In the genomic region with DNA sequence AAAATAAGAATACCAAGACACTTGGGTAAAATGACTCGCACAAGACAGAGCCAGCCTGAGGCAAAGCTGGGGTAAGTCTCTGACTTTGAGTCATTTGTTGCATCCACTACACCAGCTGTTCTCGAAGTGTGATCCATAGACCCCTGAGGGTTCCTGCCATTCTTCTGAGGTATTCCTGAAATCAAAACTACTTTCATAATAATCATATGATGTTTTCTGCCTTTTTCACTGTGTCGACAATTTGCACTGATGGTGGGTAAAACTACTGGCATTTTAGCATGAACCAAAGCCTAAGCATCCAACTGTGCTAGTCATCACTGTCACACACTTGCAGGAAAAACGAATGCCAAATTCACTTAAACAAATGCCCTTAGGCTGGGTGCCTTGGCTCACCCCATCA, we compare ENCODE assay signal across 15 cellular contexts.
DNase-seq lines count a peak whose midpoint lies in the region; ATAC-seq and TF ChIP-seq lines count a peak whose summit lies in the region.
"Had no signal": no experiment of that assay in that cellular context is flagged by ENCODE, and none has a peak within 500 bp of the region (broad histone marks: within the 10 kb centered on the region; RNA-seq: fewer than 3 reads in every experiment).

No MANE protein-coding gene starts in this region.

- H3K4me3 ChIP-seq in neural cell (ENCODE audit: low read length) = no peak overlapping the region
- H3K4me3 ChIP-seq in CD8-positive, alpha-beta memory T cell (ENCODE audit: low read length) = no peak overlapping the region
- H3K4me3 ChIP-seq: BLaER1 treated with 17β-estradiol and CSF1 and Interleukin-3, amounts not matched to agents 10 nM and 100 nM; gastroesophageal sphincter; GM12878; mucosa of descending colon; upper lobe of left lung had no signal

- H3K27me3 Mint-ChIP-seq in CD8-positive, alpha-beta memory T cell = no peaks in the 10 kb centered on the region

- H3K4me1 Mint-ChIP-seq in CD8-positive, alpha-beta memory T cell = peaks cover 5% of the 10 kb centered on the region in 3 donors

- peak; percentile 24 for TF ChIP-seq EP300 in neural cell (conservative IDR thresholded peaks at IDR 0.05; ENCODE audit: poor library complexity, severe bottlenecking)

- H3K27ac Mint-ChIP-seq in CD8-positive, alpha-beta memory T cell = peak overlapping the region in 1 of 8 donors; percentile 41

- POLR2A ChIA-PET in CD8-positive, alpha-beta memory T cell (lab: Charles Lee) = no interaction called here

- H3F3A ChIP-seq in neural cell (ENCODE audit: insufficient read depth, low read length, poor library complexity, severe bottlenecking) = no peaks in the 10 kb centered on the region

- CTCF ChIA-PET in CD8-positive, alpha-beta memory T cell (lab: Charles Lee) = no interaction called here

- no peak for TF ChIP-seq RAD21 in neural cell (conservative IDR thresholded peaks at IDR 0.05)

- H3K9me2 ChIP-seq in neural cell (ENCODE audit: insufficient read depth, low read length) = no peaks in the 10 kb centered on the region

- TF ChIP-seq CTCF in neural cell (IDR thresholded peaks at IDR 0.05; ENCODE audit: poor library complexity, severe bottlenecking) = no peak

- no peak overlapping the region for H3K4me2 ChIP-seq in neural cell (ENCODE audit: low read length)
- H3K4me2 ChIP-seq: BLaER1 treated with 17β-estradiol and CSF1 and Interleukin-3, amounts not matched to agents 10 nM and 100 nM had no signal

- no peaks in the 10 kb centered on the region for H3K36me3 Mint-ChIP-seq in CD8-positive, alpha-beta memory T cell

- H3K27ac ChIP-seq in cingulate gyrus (ENCODE audit: low read depth, low read length) (peak overlapping the region; percentile 93), neural cell (ENCODE audit: low read length) (no peak overlapping the region)
- no peak overlapping the region for H3K27ac ChIP-seq in CD8-positive, alpha-beta memory T cell (ENCODE audit: low read depth, low read length)
- H3K27ac ChIP-seq: BLaER1 treated with 17β-estradiol and CSF1 and Interleukin-3, amounts not matched to agents 10 nM and 100 nM; gastroesophageal sphincter; upper lobe of left lung had no signal

- no peaks in the 10 kb centered on the region for H3K36me3 ChIP-seq in neural cell (ENCODE audit: insufficient read depth, low read length)
- no peaks in the 10 kb centered on the region for H3K36me3 ChIP-seq in CD8-positive, alpha-beta memory T cell (ENCODE audit: insufficient read depth, low read length)
- H3K36me3 ChIP-seq: BLaER1 treated with 17β-estradiol and CSF1 and Interleukin-3, amounts not matched to agents 10 nM and 100 nM; gastroesophageal sphincter; upper lobe of left lung had no signal

- no peaks in the 10 kb centered on the region for H4K20me1 ChIP-seq in neural cell (ENCODE audit: insufficient read depth)
- H4K20me1 ChIP-seq: BLaER1 treated with 17β-estradiol and CSF1 and Interleukin-3, amounts not matched to agents 10 nM and 100 nM had no signal

- H2AFZ ChIP-seq in neural cell (ENCODE audit: low read depth, low read length) = no peak overlapping the region

- H3K9me3 ChIP-seq in neural cell (ENCODE audit: low read length) = peaks cover 3% of the 10 kb centered on the region
- no peaks in the 10 kb centered on the region for H3K9me3 ChIP-seq in CD8-positive, alpha-beta memory T cell (ENCODE audit: low read length)
- H3K9me3 ChIP-seq: gastroesophageal sphincter, mucosa of descending colon, upper lobe of left lung had no signal

- no peaks in the 10 kb centered on the region for H3K79me2 ChIP-seq in neural cell (replicated peaks; ENCODE audit: insufficient read depth, low read length)

- ATAC-seq in HG03280 (IDR thresholded peaks at IDR 0.05; ENCODE audit: unreplicated experiment) = no peak
- ATAC-seq in HG02798 (IDR thresholded peaks at IDR 0.05; ENCODE audit: poor library complexity, unreplicated experiment) = no peak
- ATAC-seq: gastroesophageal sphincter, GM12878, mucosa of descending colon had no signal

- no peaks in the 10 kb centered on the region for H3K9me3 Mint-ChIP-seq in CD8-positive, alpha-beta memory T cell

- no peaks in the 10 kb centered on the region for H3K27me3 ChIP-seq in neural cell (ENCODE audit: insufficient read depth, low read depth, low read length)
- H3K27me3 ChIP-seq in CD8-positive, alpha-beta memory T cell (ENCODE audit: insufficient read depth, low read length, poor library complexity, severe bottlenecking) = no peaks in the 10 kb centered on the region
- H3K27me3 ChIP-seq: BLaER1 treated with 17β-estradiol and CSF1 and Interleukin-3, amounts not matched to agents 10 nM and 100 nM; gastroesophageal sphincter; upper lobe of left lung had no signal

- H3K4me1 ChIP-seq in CD8-positive, alpha-beta memory T cell (ENCODE audit: insufficient read depth, low read length) = peaks cover 4% of the 10 kb centered on the region

- H3K9ac ChIP-seq in neural cell (ENCODE audit: low read length) = no peak overlapping the region
- H3K9ac ChIP-seq: BLaER1 treated with 17β-estradiol and CSF1 and Interleukin-3, amounts not matched to agents 10 nM and 100 nM had no signal

- peak; percentile 77 for DNase-seq in EL
- DNase-seq in HT1080 (ENCODE audit: low read depth) = peak; percentile 41
- DNase-seq in CD8-positive, alpha-beta memory T cell = no peak
- DNase-seq: activated CD4-positive, CD25-positive, alpha-beta regulatory T cell treated with anti-CD3 and anti-CD28 coated beads, Interleukin-2, amount 50 U/mL, for 72 hours; DMS79; mucosa of descending colon; NCI-H1436 treated with DMSO at 0.1 percent for 48 hours; upper lobe of left lung had no signal

- no peak overlapping the region for H3K4me3 Mint-ChIP-seq in CD8-positive, alpha-beta memory T cell

TF ChIP-seq in neural cell, 6 proteins besides CTCF, POLR2A, EP300 and RAD21:
- TF ChIP-seq MXI1 (conservative IDR thresholded peaks at IDR 0.05; ENCODE audit: poor library complexity, severe bottlenecking) (no peak), TAF1 (IDR thresholded peaks at IDR 0.05; ENCODE audit: low read depth) (no peak), POLR2AphosphoS5 (IDR thresholded peaks at IDR 0.05) (peak; percentile 29), SMC3 (conservative IDR thresholded peaks at IDR 0.05; ENCODE audit: poor library complexity) (no peak), EZH2 (IDR thresholded peaks at IDR 0.05; ENCODE audit: borderline replicate concordance, insufficient read depth, low read length, poor library complexity, severe bottlenecking) (no peak)
- TF ChIP-seq, protein P1, sequence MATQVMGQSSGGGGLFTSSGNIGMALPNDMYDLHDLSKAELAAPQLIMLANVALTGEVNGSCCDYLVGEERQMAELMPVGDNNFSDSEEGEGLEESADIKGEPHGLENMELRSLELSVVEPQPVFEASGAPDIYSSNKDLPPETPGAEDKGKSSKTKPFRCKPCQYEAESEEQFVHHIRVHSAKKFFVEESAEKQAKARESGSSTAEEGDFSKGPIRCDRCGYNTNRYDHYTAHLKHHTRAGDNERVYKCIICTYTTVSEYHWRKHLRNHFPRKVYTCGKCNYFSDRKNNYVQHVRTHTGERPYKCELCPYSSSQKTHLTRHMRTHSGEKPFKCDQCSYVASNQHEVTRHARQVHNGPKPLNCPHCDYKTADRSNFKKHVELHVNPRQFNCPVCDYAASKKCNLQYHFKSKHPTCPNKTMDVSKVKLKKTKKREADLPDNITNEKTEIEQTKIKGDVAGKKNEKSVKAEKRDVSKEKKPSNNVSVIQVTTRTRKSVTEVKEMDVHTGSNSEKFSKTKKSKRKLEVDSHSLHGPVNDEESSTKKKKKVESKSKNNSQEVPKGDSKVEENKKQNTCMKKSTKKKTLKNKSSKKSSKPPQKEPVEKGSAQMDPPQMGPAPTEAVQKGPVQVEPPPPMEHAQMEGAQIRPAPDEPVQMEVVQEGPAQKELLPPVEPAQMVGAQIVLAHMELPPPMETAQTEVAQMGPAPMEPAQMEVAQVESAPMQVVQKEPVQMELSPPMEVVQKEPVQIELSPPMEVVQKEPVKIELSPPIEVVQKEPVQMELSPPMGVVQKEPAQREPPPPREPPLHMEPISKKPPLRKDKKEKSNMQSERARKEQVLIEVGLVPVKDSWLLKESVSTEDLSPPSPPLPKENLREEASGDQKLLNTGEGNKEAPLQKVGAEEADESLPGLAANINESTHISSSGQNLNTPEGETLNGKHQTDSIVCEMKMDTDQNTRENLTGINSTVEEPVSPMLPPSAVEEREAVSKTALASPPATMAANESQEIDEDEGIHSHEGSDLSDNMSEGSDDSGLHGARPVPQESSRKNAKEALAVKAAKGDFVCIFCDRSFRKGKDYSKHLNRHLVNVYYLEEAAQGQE (IDR thresholded peaks at IDR 0.05; ENCODE audit: borderline replicate concordance) = no peak

Comparison
In these comparisons a context has a peak if more than half of its experiments do, and no peak if none do; other contexts are left out.
1. DNase-seq: peak in EL (single experiment) and HT1080 (single experiment); none in CD8-positive, alpha-beta memory T cell (0 of 5).